ENCODE assay signal across 11 cellular contexts in the genomic region with DNA sequence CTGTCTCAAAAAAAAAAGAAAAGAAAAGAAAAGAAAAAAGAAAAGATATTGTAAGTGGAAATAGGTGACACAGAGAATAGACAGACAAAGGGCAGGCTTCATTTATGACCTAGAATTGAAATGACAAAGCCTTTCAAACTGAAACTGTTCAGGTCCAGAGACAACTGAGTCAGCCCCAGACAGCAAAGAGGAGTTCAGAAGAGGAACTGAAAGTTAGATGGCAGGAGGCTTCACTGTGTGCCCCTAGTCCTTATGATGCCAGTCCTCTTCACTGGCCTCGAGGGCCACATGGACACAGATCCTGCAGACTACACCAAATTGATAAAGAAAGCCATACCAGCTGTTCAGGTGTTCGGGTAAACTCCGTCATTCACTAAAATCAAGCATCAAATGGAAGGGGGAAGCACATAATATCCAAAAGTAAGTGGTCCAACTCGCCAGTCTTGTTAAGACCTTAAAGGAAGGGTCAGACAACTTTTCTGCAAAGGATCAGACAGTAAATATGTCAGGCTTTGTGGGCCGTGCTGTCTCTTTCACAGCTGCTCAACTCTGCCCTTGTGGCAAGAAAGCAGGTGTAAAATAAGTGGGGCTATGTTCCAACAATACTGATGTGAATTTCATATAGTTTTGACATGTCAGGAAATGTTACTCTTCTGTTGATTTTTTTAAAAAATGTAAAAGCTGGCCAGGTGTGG.
A peak's percentile ranks its signal among the peaks of the same experiment; 100 is the strongest.
DNase-seq lines count a peak whose midpoint lies in the region; ATAC-seq and TF ChIP-seq lines count a peak whose summit lies in the region.
"Had no signal": no experiment of that assay in that cellular context is flagged by ENCODE, and none has a peak within 500 bp of the region (broad histone marks: within the 10 kb centered on the region; RNA-seq: fewer than 3 reads in every experiment).

No MANE protein-coding gene starts in this region.

- CTCF ChIA-PET in activated naive CD4-positive, alpha-beta T cell treated with anti-CD3 and anti-CD28 coated beads, Interleukin-2, amount 10 ng/mL, durations not matched to agents 7 days and 5 days (lab: Charles Lee), result no interaction called here

- H3K36me3 Mint-ChIP-seq in activated naive CD4-positive, alpha-beta T cell treated with anti-CD3 and anti-CD28 coated beads, Interleukin-2, amount 10 ng/mL, durations not matched to agents 7 days and 5 days, result no peaks in the 10 kb centered on the region

- ATAC-seq in GM18505 (IDR thresholded peaks at IDR 0.05; ENCODE audit: unreplicated experiment), result peak; percentile 97
- peak; percentile 90 for ATAC-seq in GM19455 (IDR thresholded peaks at IDR 0.05; ENCODE audit: unreplicated experiment)
- peak; percentile 92 for ATAC-seq in HG02981 (IDR thresholded peaks at IDR 0.05; ENCODE audit: unreplicated experiment)
- ATAC-seq: effector memory CD8-positive, alpha-beta T cell had no signal

- H3K27ac Mint-ChIP-seq in activated naive CD4-positive, alpha-beta T cell treated with anti-CD3 and anti-CD28 coated beads, Interleukin-2, amount 10 ng/mL, durations not matched to agents 7 days and 5 days, result no peak overlapping the region

- H3K4me3 Mint-ChIP-seq in activated naive CD4-positive, alpha-beta T cell treated with anti-CD3 and anti-CD28 coated beads, Interleukin-2, amount 10 ng/mL, durations not matched to agents 7 days and 5 days, result no peak overlapping the region

- DNase-seq in NOMO-1 treated with DMSO at 0.1 percent for 48 hours (lab: John Stamatoyannopoulos, UW; ENCODE audit: unreplicated experiment) (peak; percentile 46), NCI-H524 treated with DMSO at 0.1 percent for 48 hours (lab: John Stamatoyannopoulos, UW) (no peak), SIG-M5 (lab: John Stamatoyannopoulos, UW) (no peak), NCI-H345 (lab: John Stamatoyannopoulos, UW) (no peak)
- DNase-seq in activated naive CD4-positive, alpha-beta T cell treated with anti-CD3 and anti-CD28 coated beads, Interleukin-2, amount 10 ng/mL, durations not matched to agents 7 days and 5 days, result no peak
- DNase-seq: effector memory CD8-positive, alpha-beta T cell; NCI-H2171 treated with DMSO at 0.1 percent for 48 hours; T-helper 2 cell had no signal

- H3K4me1 Mint-ChIP-seq in activated naive CD4-positive, alpha-beta T cell treated with anti-CD3 and anti-CD28 coated beads, Interleukin-2, amount 10 ng/mL, durations not matched to agents 7 days and 5 days, result peaks cover 12% of the 10 kb centered on the region

- H3K9me3 Mint-ChIP-seq in activated naive CD4-positive, alpha-beta T cell treated with anti-CD3 and anti-CD28 coated beads, Interleukin-2, amount 10 ng/mL, durations not matched to agents 7 days and 5 days, result no peaks in the 10 kb centered on the region
- H3K9me3 Mint-ChIP-seq: effector memory CD8-positive, alpha-beta T cell had no signal

- TF ChIP-seq POLR2A in GM18505 (IDR thresholded peaks at IDR 0.05; ENCODE audit: borderline replicate concordance, extremely low read depth, insufficient read depth, insufficient read length), result no peak

- H3K27me3 Mint-ChIP-seq in activated naive CD4-positive, alpha-beta T cell treated with anti-CD3 and anti-CD28 coated beads, Interleukin-2, amount 10 ng/mL, durations not matched to agents 7 days and 5 days, result peaks cover 23% of the 10 kb centered on the region
